8 cellular contexts compared by ENCODE assay signal in the genomic region with DNA sequence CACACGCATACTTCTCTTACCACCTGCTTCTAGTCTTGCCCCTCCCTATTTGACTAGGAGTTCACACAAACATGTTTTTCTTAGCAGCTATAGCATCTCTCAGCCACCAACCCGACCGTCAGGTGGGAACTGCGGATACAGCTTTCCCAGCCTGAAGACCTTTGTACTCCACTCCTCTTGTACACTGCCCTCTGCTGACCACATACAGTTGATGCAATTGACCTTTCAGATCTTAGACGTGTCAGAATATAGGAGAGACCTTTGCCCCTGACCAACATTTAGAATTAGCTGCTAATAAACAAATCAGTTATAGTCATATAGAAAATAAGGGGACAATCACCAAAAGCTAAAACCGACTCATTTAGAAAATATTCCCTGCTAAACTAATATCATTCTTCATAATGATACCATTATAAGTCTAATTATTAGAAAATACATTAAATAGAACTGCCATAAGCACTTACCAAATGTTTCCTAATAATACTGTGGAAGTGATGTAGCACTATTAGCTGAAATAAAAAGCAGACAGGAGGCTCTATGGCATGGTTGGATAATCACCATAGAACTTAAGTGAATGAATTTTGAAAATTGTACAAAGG.
DNase-seq lines count a peak whose midpoint lies in the region; ATAC-seq, FAIRE-seq and TF ChIP-seq lines count a peak whose summit lies in the region.

No MANE protein-coding gene starts in this region.

- TF ChIP-seq POLR2A in H1 (IDR thresholded peaks at IDR 0.05; ENCODE audit: control extremely low read depth in 1 of 2, low read depth in 2 of 2, low read length in 2 of 2), result no peak

- no peak overlapping the region for H2AK5ac ChIP-seq in H1 (ENCODE audit: low read depth, low read length)

- FAIRE-seq in H1 (lab: Jason Lieb, UNC), result peak; percentile 98

- no peak overlapping the region for H4K8ac ChIP-seq in H1 (ENCODE audit: extremely low read depth, insufficient read depth, low read length)

- no peak overlapping the region for H3K14ac ChIP-seq in H1 (ENCODE audit: insufficient read length)

- no peak overlapping the region for H3K18ac ChIP-seq in H1 (ENCODE audit: extremely low read depth, low read length)

- H3K9me2 ChIP-seq in Karpas-422 (replicated peaks; ENCODE audit: insufficient read depth, low read length), result no peaks in the 10 kb centered on the region
- H3K9me2 ChIP-seq in OCI-LY1 (ENCODE audit: low read depth, low read length), result no peaks in the 10 kb centered on the region

- POLR2A ChIA-PET in H1 (lab: Charles Lee; ENCODE audit: partially characterized antibody), result no interaction called here

- H2BK5ac ChIP-seq in H1 (ENCODE audit: low read depth, low read length), result no peak overlapping the region

- H3K23ac ChIP-seq in H1 (ENCODE audit: insufficient read length), result no peak overlapping the region

- no peak overlapping the region for H2BK12ac ChIP-seq in H1 (ENCODE audit: low read depth, low read length)

- no peak overlapping the region for H3K4me3 ChIP-seq in Karpas-422 (ENCODE audit: low read length)
- H3K4me3 ChIP-seq in OCI-LY1 (ENCODE audit: low read depth, low read length, poor library complexity, severe bottlenecking), result no peak overlapping the region
- H3K4me3 ChIP-seq in H1 (ENCODE audit: extremely low read depth in 1 of 4, insufficient read depth in 2 of 4, low read depth in 3 of 4, low read length in 4 of 4), result no peak overlapping the region
- H3K4me3 ChIP-seq in mucosa of descending colon, result no peak overlapping the region

- H4K91ac ChIP-seq in H1 (replicated peaks; ENCODE audit: insufficient read length, low read length), result no peak overlapping the region

- no peak overlapping the region for H4K5ac ChIP-seq in H1 (ENCODE audit: insufficient read length, low read depth, low read length)

- CTCF ChIA-PET in H1 (lab: Charles Lee; ENCODE audit: partially characterized antibody), result interaction anchor here (0.5 to 5.4 kb wide), 58 partner anchors 10 to 695 kb away, joined by 3 to 46 read pairs (median 4); no protein-coding TSS in a partner anchor

- no peak overlapping the region for H3K27ac Mint-ChIP-seq in activated naive CD8-positive, alpha-beta T cell treated with anti-CD3 and anti-CD28 coated beads, Interleukin-2, amount 50 U/mL, for 24 hours
- H3K27ac Mint-ChIP-seq in activated naive CD8-positive, alpha-beta T cell treated with anti-CD3 and anti-CD28 coated beads for 36 hours, result no peak overlapping the region

- no peak overlapping the region for H3K56ac ChIP-seq in H1 (replicated peaks; ENCODE audit: insufficient read length, low read depth, low read length)

- H3K27me3 ChIP-seq in Karpas-422 (ENCODE audit: low read length) (no peaks in the 10 kb centered on the region), OCI-LY1 (ENCODE audit: insufficient read depth, low read length) (no peaks in the 10 kb centered on the region), H1 (replicated peaks in 1 of 4; ENCODE audit: control insufficient read depth in 3 of 4, extremely low read depth in 1 of 4, insufficient read depth in 3 of 4, low read length in 3 of 4) (no peaks in the 10 kb centered on the region)

- H3K27ac ChIP-seq in Karpas-422 (ENCODE audit: low read length), result no peak overlapping the region
- no peak overlapping the region for H3K27ac ChIP-seq in OCI-LY1 (ENCODE audit: low read depth, low read length, poor library complexity, severe bottlenecking)
- no peak overlapping the region for H3K27ac ChIP-seq in H1 (ENCODE audit: low read depth, low read length)

- H3K9me3 ChIP-seq in Karpas-422 (ENCODE audit: low read length) (no peaks in the 10 kb centered on the region), OCI-LY1 (ENCODE audit: low read length) (no peaks in the 10 kb centered on the region), H1 (ENCODE audit: insufficient read depth in 2 of 2, low read depth in 1 of 2, low read length in 1 of 2) (no peaks in the 10 kb centered on the region), mucosa of descending colon (no peaks in the 10 kb centered on the region)

- H4K20me1 ChIP-seq in Karpas-422 (ENCODE audit: insufficient read depth, low read depth, low read length) (no peaks in the 10 kb centered on the region), OCI-LY1 (ENCODE audit: insufficient read depth, low read length) (no peaks in the 10 kb centered on the region), H1 (replicated peaks in 1 of 2; ENCODE audit: control insufficient read depth in 1 of 2, insufficient read depth in 2 of 2, low read length in 2 of 2) (no peaks in the 10 kb centered on the region)

- H3K36me3 Mint-ChIP-seq in activated naive CD8-positive, alpha-beta T cell treated with anti-CD3 and anti-CD28 coated beads, Interleukin-2, amount 50 U/mL, for 24 hours (ENCODE audit: low read depth), result no peaks in the 10 kb centered on the region
- no peaks in the 10 kb centered on the region for H3K36me3 Mint-ChIP-seq in activated naive CD8-positive, alpha-beta T cell treated with anti-CD3 and anti-CD28 coated beads for 36 hours

- no peaks in the 10 kb centered on the region for H3F3A ChIP-seq in OCI-LY1 (ENCODE audit: insufficient read depth, low read length)

- 21% methylated on average over 6 of the region's 6 CpGs; no CpG with 5 or more reads in 1 of the 2 experiments for WGBS in H1 (ENCODE audit: extremely low coverage in 1 of 2, insufficient coverage in 1 of 2, insufficient read length in 1 of 2, insufficient replicate concordance in 2 of 2, low coverage in 1 of 2, low lambda C conversion rate in 2 of 2, missing lambda C conversion rate in 1 of 2), 2 experiments

- no peaks in the 10 kb centered on the region for H3K79me2 ChIP-seq in Karpas-422 (ENCODE audit: low read length)
- no peaks in the 10 kb centered on the region for H3K79me2 ChIP-seq in OCI-LY1 (ENCODE audit: insufficient read depth, low read length)
- H3K79me2 ChIP-seq in H1 (ENCODE audit: control insufficient read depth in 1 of 2, insufficient read depth in 2 of 2, low read length in 2 of 2), result no peaks in the 10 kb centered on the region

- peak; percentile 53 for ATAC-seq in activated naive CD8-positive, alpha-beta T cell treated with anti-CD3 and anti-CD28 coated beads, Interleukin-2, amount 50 U/mL, for 24 hours
- ATAC-seq in mucosa of descending colon, result peak; percentile 82

- peak; percentile 7 for DNase-seq in activated naive CD8-positive, alpha-beta T cell treated with anti-CD3 and anti-CD28 coated beads, Interleukin-2, amount 50 U/mL, for 24 hours
- no peak for DNase-seq in activated naive CD8-positive, alpha-beta T cell treated with anti-CD3 and anti-CD28 coated beads for 36 hours
- DNase-seq in HCEC 1CT (peak; percentile 64), Karpas-422 (peak; percentile 85), H1 (ENCODE audit: low read depth in 1 of 2, low spot score in 2 of 2) (peak in 1 of 2 experiments; percentile 25), mucosa of descending colon (peak in 1 of 3 donors; percentile 44)
- DNase-seq in effector CD8-positive, alpha-beta T cell (lab: John Stamatoyannopoulos, UW), result no peak

- no peaks in the 10 kb centered on the region for H3K23me2 ChIP-seq in H1 (ENCODE audit: low read depth, low read length)

- H3K27me3 Mint-ChIP-seq in activated naive CD8-positive, alpha-beta T cell treated with anti-CD3 and anti-CD28 coated beads, Interleukin-2, amount 50 U/mL, for 24 hours, result peaks cover 5% of the 10 kb centered on the region
- peaks cover 7% of the 10 kb centered on the region for H3K27me3 Mint-ChIP-seq in activated naive CD8-positive, alpha-beta T cell treated with anti-CD3 and anti-CD28 coated beads for 36 hours

- H3K79me1 ChIP-seq in H1 (ENCODE audit: low read depth, low read length), result no peaks in the 10 kb centered on the region

- intact Hi-C loops in mucosa of descending colon (cut with DNase I, micrococcal nuclease), result no loop called here

- H3K4me1 ChIP-seq in Karpas-422 (ENCODE audit: low read length) (no peaks in the 10 kb centered on the region), OCI-LY1 (ENCODE audit: insufficient read depth, low read length, severe bottlenecking) (no peaks in the 10 kb centered on the region), H1 (replicated peaks in 1 of 4; ENCODE audit: control insufficient read depth in 3 of 4, insufficient read depth in 4 of 4, low read length in 3 of 4) (peaks cover 0 to 3% (median 1%) of the 10 kb centered on the region in 4 experiments; a peak in 3 of 7 replicates), mucosa of descending colon (ENCODE audit: low read depth) (no peaks in the 10 kb centered on the region)

- no peak overlapping the region for H3K9ac ChIP-seq in Karpas-422 (ENCODE audit: low read length)
- no peak overlapping the region for H3K9ac ChIP-seq in OCI-LY1 (ENCODE audit: low read length)
- H3K9ac ChIP-seq in H1 (replicated peaks in 1 of 4; ENCODE audit: extremely low read depth in 1 of 4, low read depth in 3 of 4, low read length in 3 of 4), result no peak overlapping the region

- H3K36me3 ChIP-seq in Karpas-422 (ENCODE audit: insufficient read depth, low read length), result no peaks in the 10 kb centered on the region
- H3K36me3 ChIP-seq in OCI-LY1 (ENCODE audit: insufficient read depth, low read length), result no peaks in the 10 kb centered on the region
- no peaks in the 10 kb centered on the region for H3K36me3 ChIP-seq in H1 (ENCODE audit: control insufficient read depth in 2 of 4, insufficient read depth in 4 of 4, low read length in 3 of 4)
- no peaks in the 10 kb centered on the region for H3K36me3 ChIP-seq in mucosa of descending colon (ENCODE audit: low read depth)

- no peak overlapping the region for H3K4ac ChIP-seq in H1 (replicated peaks; ENCODE audit: insufficient read length, low read depth, low read length)

- no peak overlapping the region for H2BK120ac ChIP-seq in H1 (replicated peaks; ENCODE audit: low read depth, low read length)

- H3K4me2 ChIP-seq in Karpas-422 (ENCODE audit: low read depth, low read length, poor library complexity, severe bottlenecking) (no peak overlapping the region), OCI-LY1 (ENCODE audit: low read length) (no peak overlapping the region), H1 (ENCODE audit: insufficient read depth in 1 of 2, low read depth in 2 of 2, low read length in 2 of 2) (no peak overlapping the region)

- no peaks in the 10 kb centered on the region for H3K9me3 Mint-ChIP-seq in activated naive CD8-positive, alpha-beta T cell treated with anti-CD3 and anti-CD28 coated beads, Interleukin-2, amount 50 U/mL, for 24 hours
- no peaks in the 10 kb centered on the region for H3K9me3 Mint-ChIP-seq in activated naive CD8-positive, alpha-beta T cell treated with anti-CD3 and anti-CD28 coated beads for 36 hours

- no peak for TF ChIP-seq EP300 in H1 (IDR thresholded peaks at IDR 0.05; ENCODE audit: borderline replicate concordance in 1 of 2, low read depth in 2 of 2, low read length in 2 of 2)

- no peak overlapping the region for H2BK15ac ChIP-seq in H1 (ENCODE audit: low read length)

- no peak overlapping the region for H2BK20ac ChIP-seq in H1 (ENCODE audit: low read length)

- peak; percentile 88 to 89 for TF ChIP-seq RAD21 in H1 (IDR thresholded peaks at IDR 0.05 in 1 of 2, conservative IDR thresholded peaks at IDR 0.05 in 1 of 2; ENCODE audit: low read depth in 2 of 2, low read length in 2 of 2)

- peaks cover 4% of the 10 kb centered on the region for H3K4me1 Mint-ChIP-seq in activated naive CD8-positive, alpha-beta T cell treated with anti-CD3 and anti-CD28 coated beads, Interleukin-2, amount 50 U/mL, for 24 hours
- H3K4me1 Mint-ChIP-seq in activated naive CD8-positive, alpha-beta T cell treated with anti-CD3 and anti-CD28 coated beads for 36 hours, result peaks cover 2% of the 10 kb centered on the region

- TF ChIP-seq CTCF in OCI-LY1 (IDR thresholded peaks at IDR 0.05; ENCODE audit: low read length) (peak; percentile 73), H1 (IDR thresholded peaks at IDR 0.05; ENCODE audit: control extremely low read depth in 1 of 3, insufficient read depth in 1 of 3, low read depth in 1 of 3, low read length in 3 of 3) (peak; percentile 43 to 89 (median 71)), mucosa of descending colon (IDR thresholded peaks at IDR 0.05) (peak; percentile 31)

- H3K4me3 Mint-ChIP-seq in activated naive CD8-positive, alpha-beta T cell treated with anti-CD3 and anti-CD28 coated beads, Interleukin-2, amount 50 U/mL, for 24 hours, result no peak overlapping the region
- no peak overlapping the region for H3K4me3 Mint-ChIP-seq in activated naive CD8-positive, alpha-beta T cell treated with anti-CD3 and anti-CD28 coated beads for 36 hours

- H2AFZ ChIP-seq in Karpas-422 (ENCODE audit: low read length) (no peak overlapping the region), OCI-LY1 (ENCODE audit: low read length) (no peak overlapping the region), H1 (ENCODE audit: low read length) (no peak overlapping the region)

Comparison
In these comparisons a context has a peak if more than half of its experiments do, and no peak if none do; other contexts are left out.
1. DNase-seq: peak in activated naive CD8-positive, alpha-beta T cell treated with anti-CD3 and anti-CD28 coated beads, Interleukin-2, amount 50 U/mL, for 24 hours (single experiment), HCEC 1CT (single experiment) and Karpas-422 (single experiment); none in activated naive CD8-positive, alpha-beta T cell treated with anti-CD3 and anti-CD28 coated beads for 36 hours (single experiment) and effector CD8-positive, alpha-beta T cell (single experiment).
2. Peak in every context shown above with its lines, with median percentiles within 50 percentile points of each other: CTCF ChIP-seq.